35 cellular contexts compared by ENCODE assay signal in genomic region chr5:7244208-7244607, GRCh38.
"Had no signal": no experiment of that assay in that cellular context is flagged by ENCODE, and none has a peak within 500 bp of the region (broad histone marks: within the 10 kb centered on the region; RNA-seq: fewer than 3 reads in every experiment).

No MANE protein-coding gene starts in this region.

- H3K9me3 ChIP-seq: adrenal gland, body of pancreas, breast epithelium had no signal

- H3K4me3 ChIP-seq: adrenal gland, body of pancreas, breast epithelium had no signal

- H3K27me3 ChIP-seq: adrenal gland, body of pancreas, brain microvascular endothelial cell, breast epithelium had no signal

- H3K4me3 Mint-ChIP-seq: activated CD4-positive, alpha-beta memory T cell treated with anti-CD3 and anti-CD28 coated beads for 36 hours; activated CD4-positive, alpha-beta T cell treated with anti-CD3 and anti-CD28 coated beads, Interleukin-2, amount 10 ng/mL, durations not matched to agents 24 days and 14 days; activated CD8-positive, alpha-beta T cell treated with anti-CD3 and anti-CD28 coated beads for 36 hours; activated naive CD4-positive, alpha-beta T cell treated with anti-CD3 and anti-CD28 coated beads for 36 hours; activated naive CD8-positive, alpha-beta T cell treated with anti-CD3 and anti-CD28 coated beads for 36 hours; activated T-cell treated with anti-CD3 and anti-CD28 coated beads, Interleukin-2, amount 50 U/mL, for 4 hours; activated T-cell treated with anti-CD3 and anti-CD28 coated beads, Interleukin-2, amount 50 U/mL, for 72 hours; activated T-helper 1 cell treated with anti-CD3 and anti-CD28 coated beads, Interleukin-12 subunit alpha, Interleukin-12 subunit beta, Interleukin-2, Interleukin-4 antibody, amounts not matched to agents 30 ng/mL and 10 ng/mL and 1 ng/mL, durations not matched to agents 14 hours and 24 hours and 36 hours; activated T-helper 17 cell treated with anti-CD3 and anti-CD28 coated beads, Interleukin-2, amount 50 U/mL, for 72 hours; T-helper 1 cell treated with Interleukin-12 subunit alpha and Interleukin-12 subunit beta and Interleukin-4 antibody, amounts not matched to agents 30 μg/mL and 1 μg/mL, for 36 hours; T-helper 2 cell treated with Interferon-gamma antibody and Interleukin-4, amounts not matched to agents 5 μg/mL and 100 μg/mL, for 36 hours; WTC11 had no signal

- DNase-seq: activated CD4-positive, alpha-beta memory T cell treated with anti-CD3 and anti-CD28 coated beads for 36 hours; activated CD4-positive, alpha-beta T cell treated with anti-CD3 and anti-CD28 coated beads for 4 hours; activated CD4-positive, alpha-beta T cell treated with anti-CD3 and anti-CD28 coated beads, Interleukin-2, amount 10 ng/mL, durations not matched to agents 24 days and 14 days; activated CD4-positive, alpha-beta T cell treated with anti-CD3 and anti-CD28 coated beads, Interleukin-2, amount 50 U/mL, for 1 hour; activated CD4-positive, alpha-beta T cell treated with anti-CD3 and anti-CD28 coated beads, Interleukin-2, amount 50 U/mL, for 4 hours; activated CD4-positive, CD25-positive, alpha-beta regulatory T cell; activated CD8-positive, alpha-beta memory T cell treated with anti-CD3 and anti-CD28 coated beads, Interleukin-2, amount 50 U/mL, for 4 hours; activated CD8-positive, alpha-beta T cell treated with anti-CD3 and anti-CD28 coated beads for 36 hours; activated effector memory CD4-positive, alpha-beta T cell treated with anti-CD3 and anti-CD28 coated beads, Interleukin-2, amount 50 U/mL, for 16 hours; activated gamma-delta T cell treated with Interleukin-2 at 50 U/mL for 16 hours; activated naive CD4-positive, alpha-beta T cell; activated naive CD4-positive, alpha-beta T cell treated with anti-CD3 and anti-CD28 coated beads for 36 hours; activated naive CD4-positive, alpha-beta T cell treated with anti-CD3 and anti-CD28 coated beads, Interleukin-2, amount 50 U/mL, for 16 hours; activated naive CD8-positive, alpha-beta T cell treated with anti-CD3 and anti-CD28 coated beads for 36 hours; activated T-cell treated with anti-CD3 and anti-CD28 coated beads for 4 hours; activated T-cell treated with anti-CD3 and anti-CD28 coated beads, Interleukin-2, amount 50 U/mL, for 1 hour; activated T-cell treated with anti-CD3 and anti-CD28 coated beads, Interleukin-2, amount 50 U/mL, for 4 hours; activated T-cell treated with anti-CD3 and anti-CD28 coated beads, Interleukin-2, amount 50 U/mL, for 72 hours; adrenal gland; amniotic stem cell; aorta; body of pancreas; brain microvascular endothelial cell; central memory CD4-positive, alpha-beta T cell; T-helper 1 cell; T-helper 2 cell; T-helper 9 cell; WERI-Rb-1 had no signal

- H3K27ac ChIP-seq: adrenal gland, body of pancreas, brain microvascular endothelial cell, breast epithelium, WERI-Rb-1 had no signal

- H3K27me3 Mint-ChIP-seq: activated CD4-positive, alpha-beta memory T cell treated with anti-CD3 and anti-CD28 coated beads for 36 hours; activated CD4-positive, alpha-beta T cell treated with anti-CD3 and anti-CD28 coated beads, Interleukin-2, amount 10 ng/mL, durations not matched to agents 24 days and 14 days; activated CD8-positive, alpha-beta T cell treated with anti-CD3 and anti-CD28 coated beads for 36 hours; activated naive CD8-positive, alpha-beta T cell treated with anti-CD3 and anti-CD28 coated beads for 36 hours had no signal

- H3K36me3 Mint-ChIP-seq: activated CD4-positive, alpha-beta memory T cell treated with anti-CD3 and anti-CD28 coated beads for 36 hours; activated naive CD4-positive, alpha-beta T cell treated with anti-CD3 and anti-CD28 coated beads, Interleukin-2, amount 50 U/mL, for 72 hours; activated naive CD8-positive, alpha-beta T cell treated with anti-CD3 and anti-CD28 coated beads for 36 hours; WTC11 had no signal

- H3K4me1 ChIP-seq: adrenal gland, body of pancreas, breast epithelium had no signal

- H3K4me1 Mint-ChIP-seq: activated CD4-positive, alpha-beta T cell treated with anti-CD3 and anti-CD28 coated beads, Interleukin-2, amount 10 ng/mL, durations not matched to agents 24 days and 14 days; activated naive CD8-positive, alpha-beta T cell treated with anti-CD3 and anti-CD28 coated beads for 36 hours; activated T-helper 17 cell treated with anti-CD3 and anti-CD28 coated beads, Interleukin-2, amount 50 U/mL, for 72 hours; WTC11 had no signal

- H3K36me3 ChIP-seq: adrenal gland, brain microvascular endothelial cell, breast epithelium, WERI-Rb-1 had no signal

- H3K27ac Mint-ChIP-seq: activated CD4-positive, alpha-beta memory T cell treated with anti-CD3 and anti-CD28 coated beads for 36 hours; activated CD4-positive, alpha-beta T cell treated with anti-CD3 and anti-CD28 coated beads, Interleukin-2, amount 10 ng/mL, durations not matched to agents 24 days and 14 days; activated CD8-positive, alpha-beta T cell treated with anti-CD3 and anti-CD28 coated beads for 36 hours; activated naive CD4-positive, alpha-beta T cell treated with anti-CD3 and anti-CD28 coated beads for 36 hours; activated naive CD4-positive, alpha-beta T cell treated with anti-CD3 and anti-CD28 coated beads, Interleukin-2, amount 50 U/mL, for 72 hours; activated naive CD8-positive, alpha-beta T cell treated with anti-CD3 and anti-CD28 coated beads for 36 hours; activated T-cell treated with anti-CD3 and anti-CD28 coated beads, Interleukin-2, amount 50 U/mL, for 72 hours; activated T-helper 1 cell treated with anti-CD3 and anti-CD28 coated beads, Interleukin-12 subunit alpha, Interleukin-12 subunit beta, Interleukin-2, Interleukin-4 antibody, amounts not matched to agents 30 ng/mL and 10 ng/mL and 1 ng/mL, durations not matched to agents 14 hours and 24 hours and 36 hours; activated T-helper 17 cell treated with anti-CD3 and anti-CD28 coated beads, Interleukin-2, amount 50 U/mL, for 72 hours; T-helper 1 cell treated with Interleukin-12 subunit alpha and Interleukin-12 subunit beta and Interleukin-4 antibody, amounts not matched to agents 30 μg/mL and 1 μg/mL, for 36 hours; T-helper 2 cell treated with Interferon-gamma antibody and Interleukin-4, amounts not matched to agents 5 μg/mL and 100 μg/mL, for 36 hours; WTC11 had no signal

- H3K9me3 Mint-ChIP-seq: activated CD4-positive, alpha-beta memory T cell treated with anti-CD3 and anti-CD28 coated beads for 36 hours; activated CD4-positive, alpha-beta T cell treated with anti-CD3 and anti-CD28 coated beads, Interleukin-2, amount 10 ng/mL, durations not matched to agents 24 days and 14 days; activated CD8-positive, alpha-beta T cell treated with anti-CD3 and anti-CD28 coated beads for 36 hours; activated naive CD4-positive, alpha-beta T cell treated with anti-CD3 and anti-CD28 coated beads for 36 hours; activated naive CD4-positive, alpha-beta T cell treated with anti-CD3 and anti-CD28 coated beads, Interleukin-2, amount 50 U/mL, for 72 hours; activated naive CD8-positive, alpha-beta T cell treated with anti-CD3 and anti-CD28 coated beads for 36 hours; activated T-cell treated with anti-CD3 and anti-CD28 coated beads, Interleukin-2, amount 50 U/mL, for 4 hours; activated T-cell treated with anti-CD3 and anti-CD28 coated beads, Interleukin-2, amount 50 U/mL, for 72 hours; activated T-helper 1 cell treated with anti-CD3 and anti-CD28 coated beads, Interleukin-12 subunit alpha, Interleukin-12 subunit beta, Interleukin-2, Interleukin-4 antibody, amounts not matched to agents 30 ng/mL and 10 ng/mL and 1 ng/mL, durations not matched to agents 14 hours and 24 hours and 36 hours; activated T-helper 17 cell treated with anti-CD3 and anti-CD28 coated beads, Interleukin-2, amount 50 U/mL, for 72 hours; T-helper 2 cell treated with Interferon-gamma antibody and Interleukin-4, amounts not matched to agents 5 μg/mL and 100 μg/mL, for 36 hours; WTC11 had no signal
